Comparison of ENCODE assay signal across 1 cellular context in genomic region chr3:131892331-131892730, GRCh38.
TF ChIP-seq lines count a peak whose summit lies in the region.

No MANE protein-coding gene starts in this region.

TF ChIP-seq in SK-N-SH, 30 proteins besides CTCF, POLR2A, EP300 and RAD21 (continued from another document):
- no peak for TF ChIP-seq ELF1 (IDR thresholded peaks at IDR 0.05)
- TF ChIP-seq MXI1 (IDR thresholded peaks at IDR 0.05; ENCODE audit: low read depth, low read length): no peak
- TF ChIP-seq TEAD4 (IDR thresholded peaks at IDR 0.05; ENCODE audit: borderline replicate concordance, insufficient read depth): no peak
- TF ChIP-seq IRF3 (IDR thresholded peaks at IDR 0.05; ENCODE audit: low read depth, low read length): no peak
- no peak for TF ChIP-seq RCOR1 (IDR thresholded peaks at IDR 0.05; ENCODE audit: low read length)
- TF ChIP-seq USF2 (IDR thresholded peaks at IDR 0.05; ENCODE audit: borderline replicate concordance, low read depth, low read length): no peak
TF ChIP-seq in SK-N-SH: peak in this region for 0.
